ENCODE assay signal across 2 cellular contexts in genomic region chr5:44727100-44727499, GRCh38.
TF ChIP-seq lines count a peak whose summit lies in the region.

No MANE protein-coding gene starts in this region.

TF ChIP-seq in GM23338, 12 proteins besides CTCF, POLR2A, EP300 and RAD21:
- no peak for TF ChIP-seq ZNF331 (CRISPR knock-in tag; IDR thresholded peaks at IDR 0.05; ENCODE audit: low read depth)
- no peak for TF ChIP-seq POLR2AphosphoS5 (IDR thresholded peaks at IDR 0.05; ENCODE audit: low read depth)
- TF ChIP-seq EZH2 (IDR thresholded peaks at IDR 0.05; ENCODE audit: low read depth, unreplicated experiment), result no peak
- TF ChIP-seq JUNB (IDR thresholded peaks at IDR 0.05; ENCODE audit: unreplicated experiment), result no peak
- no peak for TF ChIP-seq CREB1 (CRISPR knock-in tag; IDR thresholded peaks at IDR 0.05; ENCODE audit: low read depth)
TF ChIP-seq in GM23338: peak in this region for 0.

TF ChIP-seq in WTC11, 78 proteins besides CTCF, POLR2A, EP300 and RAD21:
- TF ChIP-seq SP1 (CRISPR knock-in tag; conservative IDR thresholded peaks at IDR 0.05), result no peak
- TF ChIP-seq ZBTB21 (CRISPR knock-in tag; IDR thresholded peaks at IDR 0.05; ENCODE audit: borderline replicate concordance), result no peak
- no peak for TF ChIP-seq ZNF317 (CRISPR knock-in tag; IDR thresholded peaks at IDR 0.05; ENCODE audit: borderline replicate concordance, low read depth)
- TF ChIP-seq TP53 (CRISPR knock-in tag; IDR thresholded peaks at IDR 0.05), result no peak
- TF ChIP-seq ATF3 (CRISPR knock-in tag; conservative IDR thresholded peaks at IDR 0.05), result no peak
- no peak for TF ChIP-seq JAZF1 (CRISPR knock-in tag; IDR thresholded peaks at IDR 0.05)
- TF ChIP-seq JUN (CRISPR knock-in tag; IDR thresholded peaks at IDR 0.05), result no peak
- TF ChIP-seq, protein P1, sequence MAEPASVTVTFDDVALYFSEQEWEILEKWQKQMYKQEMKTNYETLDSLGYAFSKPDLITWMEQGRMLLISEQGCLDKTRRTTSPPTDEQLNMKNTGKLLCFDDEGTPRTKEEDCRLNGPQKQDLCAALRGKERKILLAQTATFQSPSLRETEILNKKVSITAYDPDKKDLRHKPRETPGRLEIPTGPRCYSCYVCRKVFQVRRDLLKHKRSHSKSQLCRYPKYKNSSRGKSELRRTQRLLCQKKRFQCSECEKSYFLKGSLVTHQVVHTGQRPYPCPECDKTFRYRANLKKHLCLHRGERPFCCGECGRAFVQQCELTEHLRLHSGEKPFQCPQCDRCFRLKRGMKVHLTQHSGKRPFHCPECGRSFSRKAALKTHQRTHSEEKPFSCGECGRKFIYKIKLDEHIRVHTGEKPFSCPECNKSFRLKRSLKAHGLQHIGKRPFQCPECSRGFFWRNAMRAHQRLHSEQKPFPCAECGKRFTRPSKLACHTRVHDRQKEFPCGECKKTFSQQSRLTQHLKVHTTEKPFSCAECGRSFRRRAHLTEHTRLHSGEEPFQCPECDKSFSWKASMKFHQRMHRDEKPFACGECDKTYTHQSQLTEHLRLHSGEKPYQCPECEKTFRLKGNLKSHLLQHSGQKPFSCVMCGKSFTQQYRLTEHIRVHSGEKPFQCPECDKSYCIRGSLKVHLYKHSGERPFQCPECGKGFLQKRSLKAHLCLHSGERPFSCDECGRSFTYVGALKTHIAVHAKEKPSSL (CRISPR knock-in tag; conservative IDR thresholded peaks at IDR 0.05), result no peak
- no peak for TF ChIP-seq CBFB (CRISPR knock-in tag; IDR thresholded peaks at IDR 0.05; ENCODE audit: low read depth)
- TF ChIP-seq ZMAT4 (CRISPR knock-in tag; IDR thresholded peaks at IDR 0.05), result no peak
- no peak for TF ChIP-seq HMGXB4 (CRISPR knock-in tag; IDR thresholded peaks at IDR 0.05)
- TF ChIP-seq ATF6 (CRISPR knock-in tag; IDR thresholded peaks at IDR 0.05), result no peak
- no peak for TF ChIP-seq SMAD4 (CRISPR knock-in tag; IDR thresholded peaks at IDR 0.05)
- TF ChIP-seq, protein P2, sequence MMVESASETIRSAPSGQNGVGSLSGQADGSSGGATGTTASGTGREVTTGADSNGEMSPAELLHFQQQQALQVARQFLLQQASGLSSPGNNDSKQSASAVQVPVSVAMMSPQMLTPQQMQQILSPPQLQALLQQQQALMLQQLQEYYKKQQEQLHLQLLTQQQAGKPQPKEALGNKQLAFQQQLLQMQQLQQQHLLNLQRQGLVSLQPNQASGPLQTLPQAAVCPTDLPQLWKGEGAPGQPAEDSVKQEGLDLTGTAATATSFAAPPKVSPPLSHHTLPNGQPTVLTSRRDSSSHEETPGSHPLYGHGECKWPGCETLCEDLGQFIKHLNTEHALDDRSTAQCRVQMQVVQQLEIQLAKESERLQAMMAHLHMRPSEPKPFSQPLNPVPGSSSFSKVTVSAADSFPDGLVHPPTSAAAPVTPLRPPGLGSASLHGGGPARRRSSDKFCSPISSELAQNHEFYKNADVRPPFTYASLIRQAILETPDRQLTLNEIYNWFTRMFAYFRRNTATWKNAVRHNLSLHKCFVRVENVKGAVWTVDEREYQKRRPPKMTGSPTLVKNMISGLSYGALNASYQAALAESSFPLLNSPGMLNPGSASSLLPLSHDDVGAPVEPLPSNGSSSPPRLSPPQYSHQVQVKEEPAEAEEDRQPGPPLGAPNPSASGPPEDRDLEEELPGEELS (CRISPR knock-in tag; IDR thresholded peaks at IDR 0.05), result no peak
- no peak for TF ChIP-seq E2F1 (CRISPR knock-in tag; IDR thresholded peaks at IDR 0.05)
